Comparison of ENCODE assay signal across 1 cellular context in genomic region chr9:89390068-89390555, GRCh38.
TF ChIP-seq lines count a peak whose summit lies in the region.

No MANE protein-coding gene starts in this region.

TF ChIP-seq in H1, 55 proteins besides CTCF, POLR2A, EP300 and RAD21:
- TF ChIP-seq CREB1 (IDR thresholded peaks at IDR 0.05) (no peak), SIN3A (conservative IDR thresholded peaks at IDR 0.05 in 1 of 2, IDR thresholded peaks at IDR 0.05 in 1 of 2; ENCODE audit: low read depth in 1 of 2, low read length in 2 of 2) (no peak), TCF12 (IDR thresholded peaks at IDR 0.05; ENCODE audit: low read depth, low read length) (no peak), KDM1A (IDR thresholded peaks at IDR 0.05; ENCODE audit: borderline replicate concordance, low read length) (no peak), EGR1 (IDR thresholded peaks at IDR 0.05; ENCODE audit: borderline replicate concordance, low read depth, low read length) (no peak), SAP30 (IDR thresholded peaks at IDR 0.05; ENCODE audit: insufficient read depth, insufficient replicate concordance, low read length) (no peak), RXRA (IDR thresholded peaks at IDR 0.05; ENCODE audit: insufficient read depth, low read depth, low read length) (no peak), MAFK (IDR thresholded peaks at IDR 0.05; ENCODE audit: low read depth, low read length) (no peak), CTBP2 (IDR thresholded peaks at IDR 0.05; ENCODE audit: borderline replicate concordance, insufficient read depth, insufficient read length, low read length) (no peak), ZNF274 (IDR thresholded peaks at IDR 0.05; ENCODE audit: borderline replicate concordance, extremely low read depth, low read length) (no peak), BCL11A (IDR thresholded peaks at IDR 0.05; ENCODE audit: low read depth in 2 of 2, low read length in 2 of 2) (no peak)
- TF ChIP-seq, protein P1, sequence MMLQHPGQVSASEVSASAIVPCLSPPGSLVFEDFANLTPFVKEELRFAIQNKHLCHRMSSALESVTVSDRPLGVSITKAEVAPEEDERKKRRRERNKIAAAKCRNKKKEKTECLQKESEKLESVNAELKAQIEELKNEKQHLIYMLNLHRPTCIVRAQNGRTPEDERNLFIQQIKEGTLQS (IDR thresholded peaks at IDR 0.05; ENCODE audit: insufficient read depth, low read depth, low read length): no peak
- TF ChIP-seq, protein P2, sequence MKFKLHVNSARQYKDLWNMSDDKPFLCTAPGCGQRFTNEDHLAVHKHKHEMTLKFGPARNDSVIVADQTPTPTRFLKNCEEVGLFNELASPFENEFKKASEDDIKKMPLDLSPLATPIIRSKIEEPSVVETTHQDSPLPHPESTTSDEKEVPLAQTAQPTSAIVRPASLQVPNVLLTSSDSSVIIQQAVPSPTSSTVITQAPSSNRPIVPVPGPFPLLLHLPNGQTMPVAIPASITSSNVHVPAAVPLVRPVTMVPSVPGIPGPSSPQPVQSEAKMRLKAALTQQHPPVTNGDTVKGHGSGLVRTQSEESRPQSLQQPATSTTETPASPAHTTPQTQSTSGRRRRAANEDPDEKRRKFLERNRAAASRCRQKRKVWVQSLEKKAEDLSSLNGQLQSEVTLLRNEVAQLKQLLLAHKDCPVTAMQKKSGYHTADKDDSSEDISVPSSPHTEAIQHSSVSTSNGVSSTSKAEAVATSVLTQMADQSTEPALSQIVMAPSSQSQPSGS (IDR thresholded peaks at IDR 0.05; ENCODE audit: low read length): no peak
TF ChIP-seq in H1: peak in this region for 0.
